8 cellular contexts compared by ENCODE assay signal in genomic region chr1:163066686-163067085, GRCh38. TPM values are rescaled to one million over a fixed set of nuclear protein-coding genes. Genes with fewer than 3 reads are reported as not detected.
"Had no signal": no experiment of that assay in that cellular context is flagged by ENCODE, and none has a peak within 500 bp of the region (broad histone marks: within the 10 kb centered on the region; RNA-seq: fewer than 3 reads in every experiment).

No MANE protein-coding gene starts in this region.

- ATAC-seq: GM12878 had no signal

- H3K4me3 ChIP-seq: GM12878 had no signal

- FAIRE-seq: G401.6, GM12878, GM12891, GM12892, GM18507, GM19239 had no signal

- DNase-seq: GDM1, GF-D8 had no signal

RNA-seq across cellular contexts. Expression of gene RGS4, which starts 2.5 kb away (rescaled TPM):
- total RNA-seq: GM12878 had no signal
